ENCODE assay signal across 19 cellular contexts in the genomic region with DNA sequence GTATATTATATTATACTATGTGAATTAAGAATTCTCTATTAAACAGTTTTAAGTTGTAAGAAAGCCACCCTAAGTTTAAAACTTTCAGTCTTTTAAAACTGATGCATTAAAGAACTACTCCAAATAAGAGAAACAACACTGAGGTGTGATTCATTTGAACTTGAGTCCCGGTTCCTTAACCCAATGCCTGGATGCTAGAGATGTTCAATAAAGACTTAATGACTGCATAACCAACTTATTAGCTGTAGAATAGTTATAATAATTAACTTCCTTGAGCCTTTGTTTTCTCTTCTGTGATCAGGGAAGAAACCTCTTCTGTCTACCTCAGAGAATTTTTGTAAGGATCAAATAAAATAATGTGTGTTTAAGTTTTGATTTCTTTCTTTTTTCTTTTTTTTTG. TPM values are rescaled to one million over a fixed set of nuclear protein-coding genes. Genes with fewer than 3 reads are reported as not detected.
DNase-seq lines count a peak whose midpoint lies in the region; ATAC-seq and TF ChIP-seq lines count a peak whose summit lies in the region.
"Had no signal": no experiment of that assay in that cellular context is flagged by ENCODE, and none has a peak within 500 bp of the region (broad histone marks: within the 10 kb centered on the region; RNA-seq: fewer than 3 reads in every experiment).

No MANE protein-coding gene starts in this region.

- H3K4me3 ChIP-seq in RWPE2 (ENCODE audit: severe bottlenecking) = no peak overlapping the region
- H3K4me3 ChIP-seq: psoas muscle had no signal

- H3K9me3 ChIP-seq in CD4-positive, alpha-beta T cell (ENCODE audit: control insufficient read depth, low read length) = no peaks in the 10 kb centered on the region
- H3K9me3 ChIP-seq in RWPE2 (ENCODE audit: severe bottlenecking) = no peaks in the 10 kb centered on the region
- H3K9me3 ChIP-seq: psoas muscle, SJCRH30 had no signal

- POLR2A ChIA-PET in CD4-positive, alpha-beta T cell (lab: Charles Lee) = interaction anchor here (1.7 to 1.9 kb wide), 2 partner anchors 45 to 136 kb away, joined by 10 to 12 read pairs; partner anchors contain the start of genes DENND4C and RRAGA

- no peak overlapping the region for H3K27ac Mint-ChIP-seq in CD4-positive, alpha-beta T cell
- peak overlapping the region; percentile 89 for H3K27ac Mint-ChIP-seq in stimulated activated effector memory CD8-positive, alpha-beta T cell treated with anti-CD3 and anti-CD28 coated beads, Interleukin-12 subunit alpha, Interleukin-12 subunit beta, amount 100 ng/mL, for 72 hours

- no peaks in the 10 kb centered on the region for H3K36me3 Mint-ChIP-seq in CD4-positive, alpha-beta T cell (ENCODE audit: low read depth)
- H3K36me3 Mint-ChIP-seq in stimulated activated effector memory CD8-positive, alpha-beta T cell treated with anti-CD3 and anti-CD28 coated beads, Interleukin-12 subunit alpha, Interleukin-12 subunit beta, amount 100 ng/mL, for 72 hours = no peaks in the 10 kb centered on the region

- CTCF ChIA-PET in CD4-positive, alpha-beta T cell (lab: Charles Lee) = interaction anchor here (1.5 to 3.1 kb wide), 2 partner anchors 11 to 100 kb away, joined by 4 to 11 read pairs; no protein-coding TSS in a partner anchor

- no peaks in the 10 kb centered on the region for H3K9me3 Mint-ChIP-seq in CD4-positive, alpha-beta T cell
- no peaks in the 10 kb centered on the region for H3K9me3 Mint-ChIP-seq in stimulated activated effector memory CD8-positive, alpha-beta T cell treated with anti-CD3 and anti-CD28 coated beads, Interleukin-12 subunit alpha, Interleukin-12 subunit beta, amount 100 ng/mL, for 72 hours

- no peaks in the 10 kb centered on the region for H3K36me3 ChIP-seq in RWPE2 (ENCODE audit: low read depth)
- H3K36me3 ChIP-seq: SJCRH30 had no signal

- no peak for ATAC-seq in CD4-positive, alpha-beta T cell (ENCODE audit: poor library complexity)
- ATAC-seq in RWPE2 (ENCODE audit: low read depth) (no peak), HG03378 (IDR thresholded peaks at IDR 0.05; ENCODE audit: unreplicated experiment) (no peak), GM21723 (IDR thresholded peaks at IDR 0.05; ENCODE audit: unreplicated experiment) (no peak)
- no peak for ATAC-seq in stimulated activated effector memory CD8-positive, alpha-beta T cell treated with anti-CD3 and anti-CD28 coated beads, Interleukin-12 subunit alpha, Interleukin-12 subunit beta, amount 100 ng/mL, for 72 hours

- peaks cover 29% of the 10 kb centered on the region for H3K4me1 ChIP-seq in RWPE2 (ENCODE audit: insufficient read depth, poor library complexity, severe bottlenecking)

- intact Hi-C loops in CD4-positive, alpha-beta T cell (cut with DNase I, micrococcal nuclease) = loop anchor here (2.0 to 5.0 kb wide), 2 partner anchors 42 to 46 kb away; partner anchors contain the start of gene DENND4C (in 1 of the 2)

- H3K4me1 Mint-ChIP-seq in CD4-positive, alpha-beta T cell (ENCODE audit: low read depth) = peaks cover 13% of the 10 kb centered on the region
- peaks cover 25% of the 10 kb centered on the region for H3K4me1 Mint-ChIP-seq in stimulated activated effector memory CD8-positive, alpha-beta T cell treated with anti-CD3 and anti-CD28 coated beads, Interleukin-12 subunit alpha, Interleukin-12 subunit beta, amount 100 ng/mL, for 72 hours

- no peak for DNase-seq in CD4-positive, alpha-beta T cell
- DNase-seq in RWPE2 (ENCODE audit: low spot score) = no peak
- DNase-seq in kidney glomerular epithelial cell (lab: John Stamatoyannopoulos, UW) = peak; percentile 22
- DNase-seq in stimulated activated effector memory CD8-positive, alpha-beta T cell treated with anti-CD3 and anti-CD28 coated beads, Interleukin-12 subunit alpha, Interleukin-12 subunit beta, amount 100 ng/mL, for 72 hours (ENCODE audit: low spot score in 2 of 2) = no peak
- no peak for DNase-seq in NCI-H1105 treated with DMSO at 0.1 percent for 48 hours (lab: John Stamatoyannopoulos, UW)
- DNase-seq in GM10266 (ENCODE audit: extremely low spot score) = no peak
- DNase-seq: activated naive CD4-positive, alpha-beta T cell treated with Interleukin-2 at 50 U/mL for 16 hours; central memory CD4-positive, alpha-beta T cell; COR-L47; GDM1; H7; mesendoderm; NCI-H1930; NCI-H774; psoas muscle; SJCRH30; stimulated activated CD4-positive, alpha-beta T cell treated with anti-CD3 and anti-CD28 coated beads, Interleukin-2, amount 100 ng/mL, for 48 hours had no signal

- TF ChIP-seq CTCF in CD4-positive, alpha-beta T cell (IDR thresholded peaks at IDR 0.05) = no peak
- TF ChIP-seq CTCF in RWPE2 (IDR thresholded peaks at IDR 0.05; ENCODE audit: poor library complexity, severe bottlenecking) = no peak
- TF ChIP-seq CTCF in GM10266 (IDR thresholded peaks at IDR 0.05; ENCODE audit: control insufficient read depth, insufficient read depth, low read depth, missing control alignments) = no peak

- H3K27me3 ChIP-seq in CD4-positive, alpha-beta T cell (ENCODE audit: control insufficient read depth, insufficient read depth, low read length) = no peaks in the 10 kb centered on the region
- H3K27me3 ChIP-seq in RWPE2 (ENCODE audit: insufficient read depth, poor library complexity, severe bottlenecking) = no peaks in the 10 kb centered on the region
- H3K27me3 ChIP-seq: SJCRH30 had no signal

- H3K4me3 Mint-ChIP-seq in CD4-positive, alpha-beta T cell = no peak overlapping the region
- H3K4me3 Mint-ChIP-seq in stimulated activated effector memory CD8-positive, alpha-beta T cell treated with anti-CD3 and anti-CD28 coated beads, Interleukin-12 subunit alpha, Interleukin-12 subunit beta, amount 100 ng/mL, for 72 hours = peak overlapping the region; percentile 62

- H3K27me3 Mint-ChIP-seq in CD4-positive, alpha-beta T cell = no peaks in the 10 kb centered on the region

- peak overlapping the region; percentile 32 for H3K27ac ChIP-seq in CD4-positive, alpha-beta T cell (ENCODE audit: low read depth, low read length)
- peak overlapping the region; percentile 73 for H3K27ac ChIP-seq in RWPE2 (ENCODE audit: poor library complexity, severe bottlenecking)

RNA-seq across cellular contexts. Expression of gene DENND4C, which starts 45.3 kb away (rescaled TPM):
- 10 to 100 TPM; 32.5 to 34.1 TPM for total RNA-seq in CD4-positive, alpha-beta T cell

RNA-seq across cellular contexts. Expression of gene PLIN2, which starts 57.9 kb away (rescaled TPM):
- 10 to 100 TPM; 68.8 to 70.7 TPM for total RNA-seq in CD4-positive, alpha-beta T cell
